In the genomic region with DNA sequence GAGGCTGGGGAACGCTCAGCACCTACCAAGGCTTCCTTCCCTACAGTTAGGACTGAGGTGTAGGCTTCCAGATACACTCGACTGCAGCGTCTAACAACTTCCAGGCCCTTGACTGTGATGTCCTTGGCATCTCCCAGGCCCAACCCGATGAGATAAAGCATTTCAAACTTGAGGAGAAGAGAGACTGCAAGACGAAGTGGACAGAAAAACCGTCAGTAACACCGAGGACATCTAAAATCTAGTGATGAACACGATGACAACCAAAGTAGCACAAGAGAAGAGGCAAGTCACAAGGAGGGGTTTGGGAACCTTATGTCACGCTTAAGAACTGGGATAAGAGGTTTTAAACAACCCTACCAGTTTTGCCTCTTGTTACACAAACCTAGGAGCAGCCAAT, we compare ENCODE assay signal across 8 cellular contexts. TPM values are rescaled to one million over a fixed set of nuclear protein-coding genes. Genes with fewer than 3 reads are reported as not detected.
A peak's percentile ranks its signal among the peaks of the same experiment; 100 is the strongest.
DNase-seq lines count a peak whose midpoint lies in the region; ATAC-seq and TF ChIP-seq lines count a peak whose summit lies in the region.

No MANE protein-coding gene starts in this region.

- no peak overlapping the region for H3K4ac ChIP-seq in neuronal stem cell (ENCODE audit: low read length)

- no peak overlapping the region for H2BK120ac ChIP-seq in neuronal stem cell (ENCODE audit: low read depth, low read length)

- no peak overlapping the region for H4K91ac ChIP-seq in neuronal stem cell (ENCODE audit: low read depth, low read length, poor library complexity)

- no peak overlapping the region for H3K18ac ChIP-seq in neuronal stem cell (ENCODE audit: low read length)

- H3K23ac ChIP-seq in neuronal stem cell (ENCODE audit: low read depth, low read length, poor library complexity): no peak overlapping the region

- TSS peak; percentile 76 for BruUV-seq in Calu3 (replicated peaks; lab: Mats Ljungman, UMichigan)

- H3K4me3 ChIP-seq in fibroblast of mammary gland (ENCODE audit: control insufficient read depth, low read depth, low read length): peak overlapping the region; percentile 74
- peak overlapping the region; percentile 64 to 81 for H3K4me3 ChIP-seq in neuronal stem cell (ENCODE audit: low read length in 2 of 2)

- CTCF ChIA-PET in Calu3 (lab: Charles Lee): no interaction called here

- no CpG with 5 or more reads among the region's 9 CpGs for WGBS in neuronal stem cell (ENCODE audit: extremely low coverage in 2 of 2, insufficient read length in 2 of 2, insufficient replicate concordance in 1 of 2), 2 donors

- H3K4me2 ChIP-seq in neuronal stem cell (ENCODE audit: insufficient read depth, low read length, poor library complexity, severe bottlenecking): peak overlapping the region; percentile 85

- H2BK12ac ChIP-seq in neuronal stem cell (ENCODE audit: low read length): no peak overlapping the region

- peaks cover 0 to 2% of the 10 kb centered on the region in 2 donors for H3K9me3 ChIP-seq in neuronal stem cell (replicated peaks in 1 of 2; ENCODE audit: control insufficient read depth in 2 of 2, insufficient read depth in 1 of 2, low read depth in 1 of 2, low read length in 2 of 2)

- peaks cover 4 to 61% of the 10 kb centered on the region in 2 donors for H3K36me3 ChIP-seq in neuronal stem cell (replicated peaks in 1 of 2; ENCODE audit: control insufficient read depth in 2 of 2, insufficient read depth in 2 of 2, low read length in 2 of 2)

- intact Hi-C loops in Calu3 (cut with micrococcal nuclease; ENCODE audit: unreplicated experiment): loop anchor here (10.0 kb wide), 2 partner anchors 100 to 260 kb away; no protein-coding TSS in a partner anchor

- peaks cover 0 to 4% of the 10 kb centered on the region in 2 donors for H3K4me1 ChIP-seq in neuronal stem cell (ENCODE audit: control insufficient read depth in 2 of 2, insufficient read depth in 1 of 2, low read depth in 1 of 2, low read length in 2 of 2)

- no peak overlapping the region for H2AK5ac ChIP-seq in neuronal stem cell (ENCODE audit: low read depth, low read length)

- H3K79me1 ChIP-seq in neuronal stem cell (ENCODE audit: low read depth, low read length): peaks cover 3% of the 10 kb centered on the region

- H2BK15ac ChIP-seq in neuronal stem cell (ENCODE audit: low read length): no peak overlapping the region

- no peaks in the 10 kb centered on the region for H3K9me3 Mint-ChIP-seq in Calu3 (ENCODE audit: low read depth, unreplicated experiment)

- H3K36me3 Mint-ChIP-seq in Calu3 (ENCODE audit: insufficient read depth, unreplicated experiment): peaks cover 19% of the 10 kb centered on the region

- TF ChIP-seq CTCF in Calu3 (IDR thresholded peaks at IDR 0.05; ENCODE audit: unreplicated experiment) (no peak), fibroblast of mammary gland (conservative IDR thresholded peaks at IDR 0.05; ENCODE audit: control insufficient read depth, insufficient read depth, low read depth, low read length) (no peak)

- H2AFZ ChIP-seq in neuronal stem cell (ENCODE audit: low read length): peak overlapping the region; percentile 94

- H3K4me3 Mint-ChIP-seq in Calu3 (ENCODE audit: low read depth, unreplicated experiment): peak overlapping the region; percentile 93

- no peaks in the 10 kb centered on the region for H3K27me3 Mint-ChIP-seq in Calu3 (ENCODE audit: unreplicated experiment)

- peak overlapping the region; percentile 93 for H3K27ac Mint-ChIP-seq in Calu3 (ENCODE audit: unreplicated experiment)

- H3K14ac ChIP-seq in neuronal stem cell (ENCODE audit: low read length): no peak overlapping the region

- H3K9ac ChIP-seq in neuronal stem cell (ENCODE audit: low read depth, low read length, poor library complexity): peak overlapping the region; percentile 82

- DNase-seq in Calu3 (peak; percentile 2), HK-2 (ENCODE audit: unreplicated experiment) (peak; percentile 27), fibroblast of mammary gland (ENCODE audit: low read depth) (peak; percentile 31), neuronal stem cell (ENCODE audit: low spot score) (peak; percentile 3), NOMO-1 (lab: John Stamatoyannopoulos, UW; ENCODE audit: unreplicated experiment in 2 of 2) (no peak), NCI-H2196 treated with DMSO at 0.1 percent for 48 hours (lab: John Stamatoyannopoulos, UW; ENCODE audit: unreplicated experiment) (no peak)
- peak; percentile 16 to 31 for DNase-seq in activated CD4-positive, alpha-beta T cell treated with anti-CD3 and anti-CD28 coated beads, Interleukin-2, amount 50 U/mL, for 48 hours

- no peak overlapping the region for H3K27ac ChIP-seq in neuronal stem cell (replicated peaks; ENCODE audit: low read length)

- H3K4me1 Mint-ChIP-seq in Calu3 (ENCODE audit: low read depth, unreplicated experiment): peaks cover 17% of the 10 kb centered on the region

- H4K8ac ChIP-seq in neuronal stem cell (ENCODE audit: low read depth, low read length): no peak overlapping the region

- ATAC-seq in GM21423 (IDR thresholded peaks at IDR 0.05; ENCODE audit: unreplicated experiment): peak; percentile 25

- H2BK5ac ChIP-seq in neuronal stem cell (ENCODE audit: low read length): no peak overlapping the region

- no peaks in the 10 kb centered on the region for H3K27me3 ChIP-seq in neuronal stem cell (ENCODE audit: control insufficient read depth in 3 of 3, insufficient read depth in 3 of 3, low read depth in 1 of 3, low read length in 3 of 3)

RNA-seq across cellular contexts. Expression of a gene that starts 0.3 kb away (rescaled TPM):
- 20.6 and 25.8 TPM in 2 replicates for total RNA-seq in Calu3 (2022)
- polyA plus RNA-seq in neuronal stem cell (2013, experiment 1 of 2): 78.9 TPM
- 76.5 TPM for polyA plus RNA-seq in neuronal stem cell (2013, experiment 2 of 2)

Comparison
In these comparisons a context has a peak if more than half of its experiments do, and no peak if none do; other contexts are left out.
1. DNase-seq: peak in Calu3 (single experiment), HK-2 (single experiment), activated CD4-positive, alpha-beta T cell treated with anti-CD3 and anti-CD28 coated beads, Interleukin-2, amount 50 U/mL, for 48 hours (2 of 2), fibroblast of mammary gland (single experiment) and neuronal stem cell (single experiment); none in NOMO-1 (0 of 2) and NCI-H2196 treated with DMSO at 0.1 percent for 48 hours (single experiment).